8 cellular contexts compared by ENCODE assay signal in the genomic region with DNA sequence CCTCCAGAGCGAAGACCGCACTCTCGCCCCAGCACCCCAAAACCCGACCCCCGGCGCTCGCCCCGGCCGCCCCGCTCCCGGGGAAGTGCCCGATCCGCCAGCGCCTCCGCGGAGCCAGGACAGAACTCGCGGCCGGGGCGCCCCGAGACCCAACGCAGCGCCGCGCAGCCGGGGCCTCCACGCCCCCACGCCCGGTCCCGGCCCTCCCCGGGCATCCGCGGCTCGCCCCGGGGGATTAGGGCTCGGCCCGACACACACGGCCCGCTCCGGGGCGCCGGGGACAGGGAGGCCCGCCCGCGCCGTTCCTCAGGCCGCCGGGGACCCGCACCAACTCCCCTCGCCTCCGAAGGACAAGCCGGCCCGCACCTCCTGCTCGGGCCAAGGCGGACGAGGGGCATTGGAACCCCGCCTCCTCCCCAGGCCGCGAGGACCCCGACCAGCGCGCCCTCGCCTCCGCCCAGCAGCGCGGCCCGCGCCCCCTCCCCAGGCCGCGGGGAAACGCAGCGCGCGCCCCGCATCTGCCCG. TPM values are rescaled to one million over a fixed set of nuclear protein-coding genes. Genes with fewer than 3 reads are reported as not detected.
DNase-seq lines count a peak whose midpoint lies in the region; ATAC-seq, FAIRE-seq and TF ChIP-seq lines count a peak whose summit lies in the region.

No MANE protein-coding gene starts in this region.

- no peak for TF ChIP-seq EP300 in HepG2 (IDR thresholded peaks at IDR 0.05; ENCODE audit: low read depth in 2 of 2, low read length in 2 of 2)
- TF ChIP-seq EP300 in HepG2 (CRISPR knock-in tag; IDR thresholded peaks at IDR 0.05; ENCODE audit: borderline replicate concordance), result no peak

- peaks cover 55% of the 10 kb centered on the region for H3K4me1 ChIP-seq in HepG2 (ENCODE audit: insufficient read depth, low read length)
- peaks cover 18% of the 10 kb centered on the region for H3K4me1 ChIP-seq in stomach smooth muscle (ENCODE audit: control insufficient read depth, insufficient read depth, low read length)

- TF ChIP-seq RAD21 in HepG2 (CRISPR knock-in tag; IDR thresholded peaks at IDR 0.05), result no peak

- intact Hi-C loops in HepG2 (cut with micrococcal nuclease; ENCODE audit: unreplicated experiment), result no loop called here

- POLR2A ChIA-PET in HepG2 (lab: Yijun Ruan, JAX), result interaction anchor here (0.8 to 4.0 kb wide), 6 partner anchors 9 to 157 kb away, joined by 3 to 39 read pairs (median 7); a partner anchor contains a TSS

- peak overlapping the region; percentile 83 for H3K9ac ChIP-seq in HepG2 (ENCODE audit: insufficient read depth, low read depth, low read length)
- peak overlapping the region; percentile 94 for H3K9ac ChIP-seq in stomach smooth muscle (ENCODE audit: low read length in 2 of 2)

- TF ChIP-seq CTCF in HepG2 (CRISPR knock-in tag; IDR thresholded peaks at IDR 0.05), result no peak

- 0% methylated on average over 6 of the region's 76 CpGs for WGBS in HepG2 (ENCODE audit: low lambda C conversion rate)

- peak overlapping the region; percentile 71 for H3K4me2 ChIP-seq in HepG2 (ENCODE audit: low read depth, low read length)

- H3K27me3 ChIP-seq in HepG2 (ENCODE audit: control insufficient read depth in 1 of 2, insufficient read depth in 2 of 2, low read length in 2 of 2), result no peaks in the 10 kb centered on the region
- no peaks in the 10 kb centered on the region for H3K27me3 ChIP-seq in stomach smooth muscle (ENCODE audit: control insufficient read depth in 1 of 2, insufficient read depth in 2 of 2, low read length in 2 of 2)

- H2AFZ ChIP-seq in HepG2 (ENCODE audit: low read length), result no peak overlapping the region

- in situ Hi-C loops in HepG2 (cut with HindIII; ENCODE audit: extremely low pct_ligation_motif_present, low pct_unique_long_range_greater_than_20kb), result loop anchor here (5.0 kb wide), 1 partner anchor 155 kb away; no protein-coding TSS in a partner anchor

- peak overlapping the region; percentile 68 to 97 (median 78) for H3K4me3 ChIP-seq in HepG2 (replicated peaks in 1 of 3; ENCODE audit: insufficient read depth in 1 of 3, low read depth in 2 of 3, low read length in 3 of 3)
- peak overlapping the region; percentile 92 to 96 for H3K4me3 ChIP-seq in stomach smooth muscle (ENCODE audit: low read length in 2 of 2)

- no peak for FAIRE-seq in HepG2 (lab: Jason Lieb, UNC)

- H3K9me3 ChIP-seq in HepG2 (ENCODE audit: low read length) (no peaks in the 10 kb centered on the region), stomach smooth muscle (ENCODE audit: control insufficient read depth in 2 of 2, low read length in 2 of 2) (no peaks in the 10 kb centered on the region)

- ATAC-seq in HepG2, result peak; percentile 42

- peak; percentile 26 for DNase-seq in NCI-H345 (lab: John Stamatoyannopoulos, UW)
- DNase-seq in NCI-H345 treated with DMSO at 0.1 percent for 48 hours (lab: John Stamatoyannopoulos, UW; ENCODE audit: unreplicated experiment), result no peak
- peak; percentile 47 for DNase-seq in RPMI8226
- DNase-seq in cerebellum (ENCODE audit: low spot score), result peak; percentile 23
- no peak for DNase-seq in HepG2 (ENCODE audit: low spot score)
- DNase-seq in LoVo (ENCODE audit: low spot score), result no peak
- no peak for DNase-seq in NCI-H2171 treated with DMSO at 0.1 percent for 48 hours (lab: John Stamatoyannopoulos, UW)

- H4K20me1 ChIP-seq in HepG2 (ENCODE audit: insufficient read depth, low read length), result 0 out of 2 replicates have a peak, but pooled peaks cover under 1% of the 10 kb centered on the region

- CTCF ChIA-PET in HepG2 (lab: Yijun Ruan, JAX; ENCODE audit: low intra/inter-chr PET ratio, low total read pairs), result interaction anchor here (2.2 kb wide), 1 partner anchor 157 kb away, joined by 9 read pairs; no protein-coding TSS in a partner anchor

- peaks cover 38% of the 10 kb centered on the region for H3K79me2 ChIP-seq in HepG2 (ENCODE audit: insufficient read depth, low read length)

- H3K27ac ChIP-seq in HepG2 (ENCODE audit: extremely low read length, insufficient read depth, low read length) (peak overlapping the region; percentile 85), stomach smooth muscle (ENCODE audit: low read length) (peak overlapping the region; percentile 92)

- BruUV-seq in HepG2 (replicated peaks; lab: Mats Ljungman, UMichigan), result no TSS peak

- TF ChIP-seq POLR2A in HepG2 (IDR thresholded peaks at IDR 0.05; ENCODE audit: insufficient read depth in 1 of 2, low read depth in 2 of 2, low read length in 2 of 2), result no peak

- H3K36me3 ChIP-seq in HepG2 (replicated peaks in 1 of 2; ENCODE audit: control insufficient read depth in 1 of 2, insufficient read depth in 2 of 2, low read length in 2 of 2) (no peaks in the 10 kb centered on the region), stomach smooth muscle (ENCODE audit: control insufficient read depth in 2 of 2, insufficient read depth in 2 of 2, low read length in 2 of 2) (no peaks in the 10 kb centered on the region)

TF ChIP-seq in HepG2, 621 proteins besides CTCF, POLR2A, EP300 and RAD21 (continues in another document):
- TF ChIP-seq PHF5A (CRISPR knock-in tag; IDR thresholded peaks at IDR 0.05; ENCODE audit: low read depth, unreplicated experiment) (no peak), ZNF24 (IDR thresholded peaks at IDR 0.05) (no peak), ZNF205 (CRISPR knock-in tag; IDR thresholded peaks at IDR 0.05) (no peak)
- TF ChIP-seq, protein P1, sequence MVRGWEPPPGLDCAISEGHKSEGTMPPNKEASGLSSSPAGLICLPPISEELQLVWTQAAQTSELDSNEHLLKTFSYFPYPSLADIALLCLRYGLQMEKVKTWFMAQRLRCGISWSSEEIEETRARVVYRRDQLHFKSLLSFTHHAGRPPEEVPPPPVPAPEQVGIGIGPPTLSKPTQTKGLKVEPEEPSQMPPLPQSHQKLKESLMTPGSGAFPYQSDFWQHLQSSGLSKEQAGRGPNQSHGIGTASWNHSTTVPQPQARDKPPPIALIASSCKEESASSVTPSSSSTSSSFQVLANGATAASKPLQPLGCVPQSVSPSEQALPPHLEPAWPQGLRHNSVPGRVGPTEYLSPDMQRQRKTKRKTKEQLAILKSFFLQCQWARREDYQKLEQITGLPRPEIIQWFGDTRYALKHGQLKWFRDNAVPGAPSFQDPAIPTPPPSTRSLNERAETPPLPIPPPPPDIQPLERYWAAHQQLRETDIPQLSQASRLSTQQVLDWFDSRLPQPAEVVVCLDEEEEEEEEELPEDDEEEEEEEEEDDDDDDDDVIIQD (CRISPR knock-in tag; IDR thresholded peaks at IDR 0.05; ENCODE audit: low read depth), result no peak

RNA-seq across cellular contexts. Expression of a gene that starts 0.5 kb away (rescaled TPM):
- total RNA-seq in cerebellum (73.8 TPM), HepG2 (2016; rRNA removed; fragmentation: Illumina TruSeq; extraction: Trizol) (19.5 and 22.9 TPM in 2 replicates)
- 3.8 and 5.7 TPM in 2 replicates for total RNA-seq in HepG2 (2016; cell fraction: cytosol; rRNA removed; fragmentation: Illumina TruSeq; extraction: Trizol; ENCODE audit: low read depth)
- total RNA-seq in HepG2 (2016; cell fraction: insoluble cytoplasmic fraction; rRNA removed; fragmentation: Illumina TruSeq; extraction: Trizol), result 17.1 and 17.3 TPM in 2 replicates
- total RNA-seq in HepG2 (2016; cell fraction: membrane; rRNA removed; fragmentation: Illumina TruSeq; extraction: Trizol), result 10.5 and 11.1 TPM in 2 replicates
- 13.3 and 16.8 TPM in 2 replicates for total RNA-seq in HepG2 (2016; cell fraction: nucleus; rRNA removed; fragmentation: Illumina TruSeq; extraction: Trizol)
- polyA plus RNA-seq in HepG2 (2011; rRNA removed), result 5.2 and 5.4 TPM in 2 replicates
- 2.8 and 3.6 TPM in 2 replicates for polyA plus RNA-seq in HepG2 (2011; cell fraction: cytosol; rRNA removed)
- polyA plus RNA-seq in HepG2 (2011; cell fraction: nucleus; rRNA removed), result 4.9 and 7.3 TPM in 2 replicates
- polyA plus RNA-seq in HepG2 (2012), result 8.6 and 13.9 TPM in 2 replicates
- 1.9 and 2.3 TPM in 2 replicates for polyA plus RNA-seq in HepG2 (2016; cell fraction: cytosol; fragmentation: Illumina TruSeq; extraction: Trizol; ENCODE audit: low read depth)
- 13.0 and 16.7 TPM in 2 replicates for polyA plus RNA-seq in HepG2 (2016; cell fraction: insoluble cytoplasmic fraction; fragmentation: Illumina TruSeq; extraction: Trizol; ENCODE audit: low read depth)
- polyA plus RNA-seq in HepG2 (2016; cell fraction: membrane; fragmentation: Illumina TruSeq; extraction: Trizol; ENCODE audit: low read depth), result 4.3 and 5.1 TPM in 2 replicates
- polyA plus RNA-seq in HepG2 (2016; cell fraction: nucleus; fragmentation: Illumina TruSeq; extraction: Trizol; ENCODE audit: insufficient read depth, low read depth), result 18.7 and 22.4 TPM in 2 replicates
- 4.4 and 10.2 TPM in 2 replicates for polyA minus RNA-seq in HepG2 (2011; rRNA and poly(A)+ RNA removed; ENCODE audit: low replicate concordance)
- 8.5 and 10.5 TPM in 2 replicates for polyA minus RNA-seq in HepG2 (2011; cell fraction: cytosol; rRNA and poly(A)+ RNA removed)
- polyA minus RNA-seq in HepG2 (2011; cell fraction: nucleus; rRNA and poly(A)+ RNA removed), result 15.5 and 21.8 TPM in 2 replicates

RNA-seq across cellular contexts. Expression of a gene that starts 11.2 kb away (rescaled TPM):
- total RNA-seq in cerebellum (35.6 TPM), HepG2 (2016; rRNA removed; fragmentation: Illumina TruSeq; extraction: Trizol) (18.7 and 22.5 TPM in 2 replicates)
- total RNA-seq in HepG2 (2016; cell fraction: cytosol; rRNA removed; fragmentation: Illumina TruSeq; extraction: Trizol; ENCODE audit: low read depth), result 3.7 and 4.3 TPM in 2 replicates
- 13.9 and 21.4 TPM in 2 replicates for total RNA-seq in HepG2 (2016; cell fraction: insoluble cytoplasmic fraction; rRNA removed; fragmentation: Illumina TruSeq; extraction: Trizol)
- total RNA-seq in HepG2 (2016; cell fraction: membrane; rRNA removed; fragmentation: Illumina TruSeq; extraction: Trizol), result 7.6 and 8.3 TPM in 2 replicates
- total RNA-seq in HepG2 (2016; cell fraction: nucleus; rRNA removed; fragmentation: Illumina TruSeq; extraction: Trizol), result 27.8 and 32.6 TPM in 2 replicates
- 24.2 and 24.4 TPM in 2 replicates for polyA plus RNA-seq in HepG2 (2011; rRNA removed)
- 13.5 and 19.9 TPM in 2 replicates for polyA plus RNA-seq in HepG2 (2011; cell fraction: cytosol; rRNA removed)
- polyA plus RNA-seq in HepG2 (2011; cell fraction: nucleus; rRNA removed), result 19.8 and 22.3 TPM in 2 replicates
- 25.9 and 26.8 TPM in 2 replicates for polyA plus RNA-seq in HepG2 (2012)
- 2.1 TPM in 2 replicates for polyA plus RNA-seq in HepG2 (2016; cell fraction: cytosol; fragmentation: Illumina TruSeq; extraction: Trizol; ENCODE audit: low read depth)
- polyA plus RNA-seq in HepG2 (2016; cell fraction: insoluble cytoplasmic fraction; fragmentation: Illumina TruSeq; extraction: Trizol; ENCODE audit: low read depth), result 11.1 and 11.5 TPM in 2 replicates
- polyA plus RNA-seq in HepG2 (2016; cell fraction: membrane; fragmentation: Illumina TruSeq; extraction: Trizol; ENCODE audit: low read depth), result 3.9 and 4.5 TPM in 2 replicates
- 35.6 and 37.5 TPM in 2 replicates for polyA plus RNA-seq in HepG2 (2016; cell fraction: nucleus; fragmentation: Illumina TruSeq; extraction: Trizol; ENCODE audit: insufficient read depth, low read depth)
- 51.2 and 118 TPM in 2 replicates for polyA minus RNA-seq in HepG2 (2011; rRNA and poly(A)+ RNA removed; ENCODE audit: low replicate concordance)
- polyA minus RNA-seq in HepG2 (2011; cell fraction: cytosol; rRNA and poly(A)+ RNA removed), result 19.5 and 24.0 TPM in 2 replicates
- polyA minus RNA-seq in HepG2 (2011; cell fraction: nucleus; rRNA and poly(A)+ RNA removed), result 24.8 and 26.1 TPM in 2 replicates

Comparison
In these comparisons a context has a peak if more than half of its experiments do, and no peak if none do; other contexts are left out.
1. DNase-seq: peak in NCI-H345 (single experiment), RPMI8226 (single experiment) and cerebellum (single experiment); none in NCI-H345 treated with DMSO at 0.1 percent for 48 hours (single experiment), HepG2 (single experiment), LoVo (single experiment) and NCI-H2171 treated with DMSO at 0.1 percent for 48 hours (single experiment).